ENCODE assay signal across 1 cellular context in genomic region chr10:6202684-6203330, GRCh38.
TF ChIP-seq lines count a peak whose summit lies in the region.

Gene PFKFB3, plus strand, starts transcription at chr10:6202932. Its CDS starts 329 bp downstream, at chr10:6203261.

TF ChIP-seq in K562, 482 proteins besides CTCF, POLR2A, EP300 and RAD21 (continued from another document and continues in another):
- TF ChIP-seq E2F8 (IDR thresholded peaks at IDR 0.05; ENCODE audit: low read depth, partially characterized antibody) (no peak), USF2 (CRISPR knock-in tag; IDR thresholded peaks at IDR 0.05) (peak; percentile 45; the same call in 1 of the 2 replicates), HES1 (IDR thresholded peaks at IDR 0.05; ENCODE audit: low read depth) (no peak), CBX1 (IDR thresholded peaks at IDR 0.05; ENCODE audit: low read depth) (peak; percentile 69), FOXK2 (conservative IDR thresholded peaks at IDR 0.05 in 1 of 2, IDR thresholded peaks at IDR 0.05 in 1 of 2; ENCODE audit: low read depth in 2 of 2) (no peak), BRF1 (IDR thresholded peaks at IDR 0.05; ENCODE audit: borderline replicate concordance, extremely low read depth, insufficient read length) (no peak), DNMT1 (IDR thresholded peaks at IDR 0.05) (no peak), ZBED1 (IDR thresholded peaks at IDR 0.05) (no peak), ZNF699 (CRISPR knock-in tag; IDR thresholded peaks at IDR 0.05; ENCODE audit: insufficient replicate concordance) (no peak), TEAD4 (IDR thresholded peaks at IDR 0.05; ENCODE audit: low read length) (peak; percentile 75), TEAD4 (CRISPR knock-in tag; IDR thresholded peaks at IDR 0.05; ENCODE audit: borderline replicate concordance) (peak; percentile 95), PCBP1 (IDR thresholded peaks at IDR 0.05; ENCODE audit: low read depth, low read length, poor library complexity, severe bottlenecking) (peak; percentile 52), ARNT (IDR thresholded peaks at IDR 0.05) (no peak), RNF219 (CRISPR knock-in tag; IDR thresholded peaks at IDR 0.05) (no peak), NR1H2 (CRISPR knock-in tag; IDR thresholded peaks at IDR 0.05) (no peak), ATF4 (CRISPR knock-in tag; IDR thresholded peaks at IDR 0.05) (no peak), CC2D1A (IDR thresholded peaks at IDR 0.05) (no peak), NCOA4 (IDR thresholded peaks at IDR 0.05; ENCODE audit: partially characterized antibody) (no peak), HCFC1 (IDR thresholded peaks at IDR 0.05; ENCODE audit: low read depth, low read length) (peak; percentile 32; the same call in 1 of the 2 replicates), CTBP1 (IDR thresholded peaks at IDR 0.05; ENCODE audit: borderline replicate concordance) (peak; percentile 88), MCM5 (IDR thresholded peaks at IDR 0.05; ENCODE audit: low read depth) (no peak), CREB3 (tag; conservative IDR thresholded peaks at IDR 0.05; ENCODE audit: low read depth) (no peak), KDM4B (IDR thresholded peaks at IDR 0.05; ENCODE audit: borderline replicate concordance in 2 of 2, low read depth in 1 of 2) (0 out of 4 replicates have a peak, but pooled peaks of 1 of the 2 experiments have one; percentile 50), LCOR (CRISPR knock-in tag; IDR thresholded peaks at IDR 0.05) (peak; percentile 58; the same call in 1 of the 2 replicates), JUN (IDR thresholded peaks at IDR 0.05; ENCODE audit: borderline replicate concordance, low read depth, low read length) (peak; percentile 49; the same call in 1 of the 2 replicates), JUN (CRISPR knock-in tag; IDR thresholded peaks at IDR 0.05; ENCODE audit: borderline replicate concordance) (no peak), ZSCAN29 (IDR thresholded peaks at IDR 0.05) (peak; percentile 36; the same call in 1 of the 2 replicates), ZNF197 (CRISPR knock-in tag; IDR thresholded peaks at IDR 0.05; ENCODE audit: low read depth) (no peak), KAT8 (IDR thresholded peaks at IDR 0.05; ENCODE audit: low read depth) (no peak), ZNF239 (CRISPR knock-in tag; IDR thresholded peaks at IDR 0.05) (no peak), RBM14 (IDR thresholded peaks at IDR 0.05; ENCODE audit: borderline replicate concordance, insufficient read depth, low read depth, low read length) (0 out of 2 replicates have a peak, but pooled peaks have one; percentile 66), KDM5B (IDR thresholded peaks at IDR 0.05; ENCODE audit: insufficient replicate concordance, low read depth, low read length) (peak; percentile 93), ATF7 (IDR thresholded peaks at IDR 0.05) (peak; percentile 87), ZNF785 (CRISPR knock-in tag; IDR thresholded peaks at IDR 0.05) (no peak), ZNF311 (CRISPR knock-in tag; IDR thresholded peaks at IDR 0.05) (no peak), TBP (optimal IDR thresholded peaks at IDR 0.05; ENCODE audit: low read depth, low read length) (peak; percentile 86), CHD1 (IDR thresholded peaks at IDR 0.05; ENCODE audit: low read length) (peak; percentile 55), ZNF586 (CRISPR knock-in tag; conservative IDR thresholded peaks at IDR 0.05) (no peak), ARHGAP35 (IDR thresholded peaks at IDR 0.05; ENCODE audit: partially characterized antibody) (no peak), ZNF282 (CRISPR knock-in tag; IDR thresholded peaks at IDR 0.05) (0 out of 2 replicates have a peak, but pooled peaks have one; percentile 24), MBD2 (IDR thresholded peaks at IDR 0.05; ENCODE audit: borderline replicate concordance, low read depth) (no peak), SMARCE1 (IDR thresholded peaks at IDR 0.05) (no peak), ZNF551 (CRISPR knock-in tag; IDR thresholded peaks at IDR 0.05) (no peak), XRCC5 (IDR thresholded peaks at IDR 0.05; ENCODE audit: low read depth, low read length) (peak; percentile 58; the same call in 1 of the 2 replicates)
- TF ChIP-seq, protein P1, sequence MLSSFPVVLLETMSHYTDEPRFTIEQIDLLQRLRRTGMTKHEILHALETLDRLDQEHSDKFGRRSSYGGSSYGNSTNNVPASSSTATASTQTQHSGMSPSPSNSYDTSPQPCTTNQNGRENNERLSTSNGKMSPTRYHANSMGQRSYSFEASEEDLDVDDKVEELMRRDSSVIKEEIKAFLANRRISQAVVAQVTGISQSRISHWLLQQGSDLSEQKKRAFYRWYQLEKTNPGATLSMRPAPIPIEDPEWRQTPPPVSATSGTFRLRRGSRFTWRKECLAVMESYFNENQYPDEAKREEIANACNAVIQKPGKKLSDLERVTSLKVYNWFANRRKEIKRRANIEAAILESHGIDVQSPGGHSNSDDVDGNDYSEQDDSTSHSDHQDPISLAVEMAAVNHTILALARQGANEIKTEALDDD (IDR thresholded peaks at IDR 0.05): no peak
- TF ChIP-seq, protein P2, sequence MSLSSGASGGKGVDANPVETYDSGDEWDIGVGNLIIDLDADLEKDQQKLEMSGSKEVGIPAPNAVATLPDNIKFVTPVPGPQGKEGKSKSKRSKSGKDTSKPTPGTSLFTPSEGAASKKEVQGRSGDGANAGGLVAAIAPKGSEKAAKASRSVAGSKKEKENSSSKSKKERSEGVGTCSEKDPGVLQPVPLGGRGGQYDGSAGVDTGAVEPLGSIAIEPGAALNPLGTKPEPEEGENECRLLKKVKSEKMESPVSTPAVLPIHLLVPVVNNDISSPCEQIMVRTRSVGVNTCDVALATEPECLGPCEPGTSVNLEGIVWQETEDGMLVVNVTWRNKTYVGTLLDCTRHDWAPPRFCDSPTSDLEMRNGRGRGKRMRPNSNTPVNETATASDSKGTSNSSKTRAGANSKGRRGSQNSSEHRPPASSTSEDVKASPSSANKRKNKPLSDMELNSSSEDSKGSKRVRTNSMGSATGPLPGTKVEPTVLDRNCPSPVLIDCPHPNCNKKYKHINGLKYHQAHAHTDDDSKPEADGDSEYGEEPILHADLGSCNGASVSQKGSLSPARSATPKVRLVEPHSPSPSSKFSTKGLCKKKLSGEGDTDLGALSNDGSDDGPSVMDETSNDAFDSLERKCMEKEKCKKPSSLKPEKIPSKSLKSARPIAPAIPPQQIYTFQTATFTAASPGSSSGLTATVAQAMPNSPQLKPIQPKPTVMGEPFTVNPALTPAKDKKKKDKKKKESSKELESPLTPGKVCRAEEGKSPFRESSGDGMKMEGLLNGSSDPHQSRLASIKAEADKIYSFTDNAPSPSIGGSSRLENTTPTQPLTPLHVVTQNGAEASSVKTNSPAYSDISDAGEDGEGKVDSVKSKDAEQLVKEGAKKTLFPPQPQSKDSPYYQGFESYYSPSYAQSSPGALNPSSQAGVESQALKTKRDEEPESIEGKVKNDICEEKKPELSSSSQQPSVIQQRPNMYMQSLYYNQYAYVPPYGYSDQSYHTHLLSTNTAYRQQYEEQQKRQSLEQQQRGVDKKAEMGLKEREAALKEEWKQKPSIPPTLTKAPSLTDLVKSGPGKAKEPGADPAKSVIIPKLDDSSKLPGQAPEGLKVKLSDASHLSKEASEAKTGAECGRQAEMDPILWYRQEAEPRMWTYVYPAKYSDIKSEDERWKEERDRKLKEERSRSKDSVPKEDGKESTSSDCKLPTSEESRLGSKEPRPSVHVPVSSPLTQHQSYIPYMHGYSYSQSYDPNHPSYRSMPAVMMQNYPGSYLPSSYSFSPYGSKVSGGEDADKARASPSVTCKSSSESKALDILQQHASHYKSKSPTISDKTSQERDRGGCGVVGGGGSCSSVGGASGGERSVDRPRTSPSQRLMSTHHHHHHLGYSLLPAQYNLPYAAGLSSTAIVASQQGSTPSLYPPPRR (CRISPR knock-in tag; IDR thresholded peaks at IDR 0.05; ENCODE audit: borderline replicate concordance): no peak
- TF ChIP-seq, protein P3, sequence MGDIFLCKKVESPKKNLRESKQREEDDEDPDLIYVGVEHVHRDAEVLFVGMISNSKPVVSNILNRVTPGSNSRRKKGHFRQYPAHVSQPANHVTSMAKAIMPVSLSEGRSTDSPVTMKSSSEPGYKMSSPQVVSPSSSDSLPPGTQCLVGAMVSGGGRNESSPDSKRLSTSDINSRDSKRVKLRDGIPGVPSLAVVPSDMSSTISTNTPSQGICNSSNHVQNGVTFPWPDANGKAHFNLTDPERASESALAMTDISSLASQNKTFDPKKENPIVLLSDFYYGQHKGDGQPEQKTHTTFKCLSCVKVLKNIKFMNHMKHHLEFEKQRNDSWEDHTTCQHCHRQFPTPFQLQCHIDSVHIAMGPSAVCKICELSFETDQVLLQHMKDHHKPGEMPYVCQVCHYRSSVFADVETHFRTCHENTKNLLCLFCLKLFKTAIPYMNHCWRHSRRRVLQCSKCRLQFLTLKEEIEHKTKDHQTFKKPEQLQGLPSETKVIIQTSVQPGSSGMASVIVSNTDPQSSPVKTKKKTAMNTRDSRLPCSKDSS (IDR thresholded peaks at IDR 0.05; ENCODE audit: low read depth, partially characterized antibody): no peak
- TF ChIP-seq, protein P4, sequence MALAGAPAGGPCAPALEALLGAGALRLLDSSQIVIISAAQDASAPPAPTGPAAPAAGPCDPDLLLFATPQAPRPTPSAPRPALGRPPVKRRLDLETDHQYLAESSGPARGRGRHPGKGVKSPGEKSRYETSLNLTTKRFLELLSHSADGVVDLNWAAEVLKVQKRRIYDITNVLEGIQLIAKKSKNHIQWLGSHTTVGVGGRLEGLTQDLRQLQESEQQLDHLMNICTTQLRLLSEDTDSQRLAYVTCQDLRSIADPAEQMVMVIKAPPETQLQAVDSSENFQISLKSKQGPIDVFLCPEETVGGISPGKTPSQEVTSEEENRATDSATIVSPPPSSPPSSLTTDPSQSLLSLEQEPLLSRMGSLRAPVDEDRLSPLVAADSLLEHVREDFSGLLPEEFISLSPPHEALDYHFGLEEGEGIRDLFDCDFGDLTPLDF (CRISPR knock-in tag; IDR thresholded peaks at IDR 0.05): no peak
- TF ChIP-seq, protein P5, sequence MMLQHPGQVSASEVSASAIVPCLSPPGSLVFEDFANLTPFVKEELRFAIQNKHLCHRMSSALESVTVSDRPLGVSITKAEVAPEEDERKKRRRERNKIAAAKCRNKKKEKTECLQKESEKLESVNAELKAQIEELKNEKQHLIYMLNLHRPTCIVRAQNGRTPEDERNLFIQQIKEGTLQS (IDR thresholded peaks at IDR 0.05): peak; percentile 7; the same call in 1 of the 2 replicates
- TF ChIP-seq, protein P5 (CRISPR knock-in tag; conservative IDR thresholded peaks at IDR 0.05): no peak
